In the genomic region with DNA sequence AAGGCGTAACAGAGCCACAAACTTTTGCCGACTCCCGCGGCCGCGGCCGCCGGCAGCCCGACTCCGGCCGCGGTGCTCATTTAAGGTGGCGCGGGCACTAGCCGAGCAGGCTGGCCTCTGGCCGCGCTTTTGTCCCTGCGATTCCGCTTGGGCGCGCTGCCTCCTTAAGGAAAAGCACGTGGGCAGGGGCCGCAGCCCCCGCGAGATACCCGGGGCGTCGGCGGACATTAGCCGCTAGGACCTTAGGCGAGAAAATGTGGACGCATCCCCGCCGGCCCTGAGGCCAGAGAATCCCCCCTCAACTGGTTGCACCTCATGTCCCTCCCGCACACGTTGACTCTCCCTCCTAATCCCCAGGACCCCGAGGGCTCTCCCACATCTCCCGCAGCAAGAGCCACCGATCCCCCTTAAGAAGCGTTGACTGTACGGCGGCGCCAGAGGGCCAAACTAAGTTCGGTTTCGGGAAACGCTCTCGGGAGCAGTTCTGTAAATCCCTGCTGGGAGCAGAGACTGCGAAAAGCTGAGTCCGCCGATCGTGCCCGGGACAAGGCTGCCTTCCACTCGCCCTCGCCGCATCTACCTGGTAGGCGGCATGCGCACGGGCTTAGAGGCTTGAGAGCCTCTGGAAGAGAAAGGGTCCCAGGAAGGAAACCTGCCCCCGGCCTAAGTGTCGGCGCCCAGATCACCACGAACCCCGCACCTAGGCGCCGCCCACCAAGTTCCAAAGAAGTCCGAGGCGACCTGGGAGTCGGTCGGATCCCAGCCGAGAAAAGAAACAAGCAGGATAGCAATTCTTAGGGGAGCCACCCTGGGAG, we compare ENCODE assay signal across 1 cellular context.
A peak's percentile ranks its signal among the peaks of the same experiment; 100 is the strongest.
TF ChIP-seq lines count a peak whose summit lies in the region.

No MANE protein-coding gene starts in this region.

TF ChIP-seq in GM23338, 12 proteins besides CTCF, POLR2A, EP300 and RAD21:
- TF ChIP-seq, protein P1, sequence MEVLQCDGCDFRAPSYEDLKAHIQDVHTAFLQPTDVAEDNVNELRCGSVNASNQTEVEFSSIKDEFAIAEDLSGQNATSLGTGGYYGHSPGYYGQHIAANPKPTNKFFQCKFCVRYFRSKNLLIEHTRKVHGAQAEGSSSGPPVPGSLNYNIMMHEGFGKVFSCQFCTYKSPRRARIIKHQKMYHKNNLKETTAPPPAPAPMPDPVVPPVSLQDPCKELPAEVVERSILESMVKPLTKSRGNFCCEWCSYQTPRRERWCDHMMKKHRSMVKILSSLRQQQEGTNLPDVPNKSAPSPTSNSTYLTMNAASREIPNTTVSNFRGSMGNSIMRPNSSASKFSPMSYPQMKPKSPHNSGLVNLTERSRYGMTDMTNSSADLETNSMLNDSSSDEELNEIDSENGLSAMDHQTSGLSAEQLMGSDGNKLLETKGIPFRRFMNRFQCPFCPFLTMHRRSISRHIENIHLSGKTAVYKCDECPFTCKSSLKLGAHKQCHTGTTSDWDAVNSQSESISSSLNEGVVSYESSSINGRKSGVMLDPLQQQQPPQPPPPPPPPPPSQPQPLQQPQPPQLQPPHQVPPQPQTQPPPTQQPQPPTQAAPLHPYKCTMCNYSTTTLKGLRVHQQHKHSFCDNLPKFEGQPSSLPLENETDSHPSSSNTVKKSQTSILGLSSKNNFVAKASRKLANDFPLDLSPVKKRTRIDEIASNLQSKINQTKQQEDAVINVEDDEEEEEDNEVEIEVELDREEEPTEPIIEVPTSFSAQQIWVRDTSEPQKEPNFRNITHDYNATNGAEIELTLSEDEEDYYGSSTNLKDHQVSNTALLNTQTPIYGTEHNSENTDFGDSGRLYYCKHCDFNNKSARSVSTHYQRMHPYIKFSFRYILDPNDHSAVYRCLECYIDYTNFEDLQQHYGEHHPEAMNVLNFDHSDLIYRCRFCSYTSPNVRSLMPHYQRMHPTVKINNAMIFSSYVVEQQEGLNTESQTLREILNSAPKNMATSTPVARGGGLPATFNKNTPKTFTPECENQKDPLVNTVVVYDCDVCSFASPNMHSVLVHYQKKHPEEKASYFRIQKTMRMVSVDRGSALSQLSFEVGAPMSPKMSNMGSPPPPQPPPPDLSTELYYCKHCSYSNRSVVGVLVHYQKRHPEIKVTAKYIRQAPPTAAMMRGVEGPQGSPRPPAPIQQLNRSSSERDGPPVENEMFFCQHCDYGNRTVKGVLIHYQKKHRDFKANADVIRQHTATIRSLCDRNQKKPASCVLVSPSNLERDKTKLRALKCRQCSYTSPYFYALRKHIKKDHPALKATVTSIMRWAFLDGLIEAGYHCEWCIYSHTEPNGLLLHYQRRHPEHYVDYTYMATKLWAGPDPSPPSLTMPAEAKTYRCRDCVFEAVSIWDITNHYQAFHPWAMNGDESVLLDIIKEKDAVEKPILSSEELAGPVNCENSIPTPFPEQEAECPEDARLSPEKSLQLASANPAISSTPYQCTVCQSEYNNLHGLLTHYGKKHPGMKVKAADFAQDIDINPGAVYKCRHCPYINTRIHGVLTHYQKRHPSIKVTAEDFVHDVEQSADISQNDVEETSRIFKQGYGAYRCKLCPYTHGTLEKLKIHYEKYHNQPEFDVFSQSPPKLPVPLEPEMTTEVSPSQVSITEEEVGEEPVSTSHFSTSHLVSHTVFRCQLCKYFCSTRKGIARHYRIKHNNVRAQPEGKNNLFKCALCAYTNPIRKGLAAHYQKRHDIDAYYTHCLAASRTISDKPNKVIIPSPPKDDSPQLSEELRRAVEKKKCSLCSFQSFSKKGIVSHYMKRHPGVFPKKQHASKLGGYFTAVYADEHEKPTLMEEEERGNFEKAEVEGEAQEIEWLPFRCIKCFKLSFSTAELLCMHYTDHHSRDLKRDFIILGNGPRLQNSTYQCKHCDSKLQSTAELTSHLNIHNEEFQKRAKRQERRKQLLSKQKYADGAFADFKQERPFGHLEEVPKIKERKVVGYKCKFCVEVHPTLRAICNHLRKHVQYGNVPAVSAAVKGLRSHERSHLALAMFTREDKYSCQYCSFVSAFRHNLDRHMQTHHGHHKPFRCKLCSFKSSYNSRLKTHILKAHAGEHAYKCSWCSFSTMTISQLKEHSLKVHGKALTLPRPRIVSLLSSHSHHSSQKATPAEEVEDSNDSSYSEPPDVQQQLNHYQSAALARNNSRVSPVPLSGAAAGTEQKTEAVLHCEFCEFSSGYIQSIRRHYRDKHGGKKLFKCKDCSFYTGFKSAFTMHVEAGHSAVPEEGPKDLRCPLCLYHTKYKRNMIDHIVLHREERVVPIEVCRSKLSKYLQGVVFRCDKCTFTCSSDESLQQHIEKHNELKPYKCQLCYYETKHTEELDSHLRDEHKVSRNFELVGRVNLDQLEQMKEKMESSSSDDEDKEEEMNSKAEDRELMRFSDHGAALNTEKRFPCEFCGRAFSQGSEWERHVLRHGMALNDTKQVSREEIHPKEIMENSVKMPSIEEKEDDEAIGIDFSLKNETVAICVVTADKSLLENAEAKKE (CRISPR knock-in tag; IDR thresholded peaks at IDR 0.05): no peak
- TF ChIP-seq, protein P2, sequence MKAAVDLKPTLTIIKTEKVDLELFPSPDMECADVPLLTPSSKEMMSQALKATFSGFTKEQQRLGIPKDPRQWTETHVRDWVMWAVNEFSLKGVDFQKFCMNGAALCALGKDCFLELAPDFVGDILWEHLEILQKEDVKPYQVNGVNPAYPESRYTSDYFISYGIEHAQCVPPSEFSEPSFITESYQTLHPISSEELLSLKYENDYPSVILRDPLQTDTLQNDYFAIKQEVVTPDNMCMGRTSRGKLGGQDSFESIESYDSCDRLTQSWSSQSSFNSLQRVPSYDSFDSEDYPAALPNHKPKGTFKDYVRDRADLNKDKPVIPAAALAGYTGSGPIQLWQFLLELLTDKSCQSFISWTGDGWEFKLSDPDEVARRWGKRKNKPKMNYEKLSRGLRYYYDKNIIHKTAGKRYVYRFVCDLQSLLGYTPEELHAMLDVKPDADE (IDR thresholded peaks at IDR 0.05): no peak
- TF ChIP-seq CREB1 (CRISPR knock-in tag; IDR thresholded peaks at IDR 0.05; ENCODE audit: low read depth) (no peak), ZNF114 (CRISPR knock-in tag; IDR thresholded peaks at IDR 0.05) (no peak), ZNF331 (CRISPR knock-in tag; IDR thresholded peaks at IDR 0.05; ENCODE audit: low read depth) (no peak), EZH2 (IDR thresholded peaks at IDR 0.05; ENCODE audit: low read depth, unreplicated experiment) (peak; percentile 19), EZH2phosphoT487 (IDR thresholded peaks at IDR 0.05; ENCODE audit: unreplicated experiment) (no peak), POLR2AphosphoS5 (IDR thresholded peaks at IDR 0.05; ENCODE audit: low read depth) (peak; percentile 34; the same call in 1 of the 2 replicates), STAT1 (IDR thresholded peaks at IDR 0.05; ENCODE audit: unreplicated experiment) (no peak), JUNB (IDR thresholded peaks at IDR 0.05; ENCODE audit: unreplicated experiment) (no peak)
